39 cellular contexts compared by ENCODE assay signal in genomic region chr4:59770865-59771264, GRCh38.
"Had no signal": no experiment of that assay in that cellular context is flagged by ENCODE, and none has a peak within 500 bp of the region (broad histone marks: within the 10 kb centered on the region; RNA-seq: fewer than 3 reads in every experiment).

No MANE protein-coding gene starts in this region.

- H3K4me3 ChIP-seq: adrenal gland, ascending aorta, body of pancreas, cardiac muscle cell had no signal

- DNase-seq: activated effector memory CD4-positive, alpha-beta T cell treated with anti-CD3 and anti-CD28 coated beads, Interleukin-2, amount 50 U/mL, for 16 hours; activated effector memory CD4-positive, alpha-beta T cell treated with Interleukin-2 at 50 U/mL for 16 hours; activated gamma-delta T cell; activated gamma-delta T cell treated with Interleukin-2 at 50 U/mL for 16 hours; activated naive CD4-positive, alpha-beta T cell treated with anti-CD3 and anti-CD28 coated beads for 36 hours; activated naive CD4-positive, alpha-beta T cell treated with anti-CD3 and anti-CD28 coated beads, Interleukin-2, amount 10 ng/mL, durations not matched to agents 7 days and 5 days; activated naive CD4-positive, alpha-beta T cell treated with anti-CD3 and anti-CD28 coated beads, Interleukin-2, amount 50 U/mL, for 16 hours; activated naive CD4-positive, alpha-beta T cell treated with Interleukin-2 at 50 U/mL for 16 hours; activated naive CD8-positive, alpha-beta T cell treated with anti-CD3 and anti-CD28 coated beads for 36 hours; activated naive CD8-positive, alpha-beta T cell treated with anti-CD3 and anti-CD28 coated beads, Interleukin-2, amount 10 ng/mL, durations not matched to agents 7 days and 5 days; activated naive CD8-positive, alpha-beta T cell treated with anti-CD3 and anti-CD28 coated beads, Interleukin-2, amount 50 U/mL, for 24 hours; activated T-cell treated with anti-CD3 and anti-CD28 coated beads for 4 hours; activated T-cell treated with anti-CD3 and anti-CD28 coated beads, Interleukin-2, amount 50 U/mL, for 1 hour; activated T-cell treated with anti-CD3 and anti-CD28 coated beads, Interleukin-2, amount 50 U/mL, for 24 hours; activated T-cell treated with anti-CD3 and anti-CD28 coated beads, Interleukin-2, amount 50 U/mL, for 4 hours; activated T-cell treated with anti-CD3 and anti-CD28 coated beads, Interleukin-2, amount 50 U/mL, for 48 hours; activated T-cell treated with anti-CD3 and anti-CD28 coated beads, Interleukin-2, amount 50 U/mL, for 72 hours; adrenal gland; amniotic stem cell; amygdala; anterior cingulate cortex; aorta; body of pancreas; brain microvascular endothelial cell; caudate nucleus; central memory CD4-positive, alpha-beta T cell; cerebellar nuclear complex had no signal

- H3K9me3 Mint-ChIP-seq: activated T-helper 1 cell treated with anti-CD3 and anti-CD28 coated beads, Interleukin-12 subunit alpha, Interleukin-12 subunit beta, Interleukin-2, Interleukin-4 antibody, amounts not matched to agents 30 ng/mL and 10 ng/mL and 1 ng/mL, durations not matched to agents 14 hours and 24 hours and 36 hours; brain had no signal

- H3K36me3 ChIP-seq: adrenal gland, ascending aorta, brain microvascular endothelial cell, cardiac muscle cell had no signal

- H3K4me1 Mint-ChIP-seq: activated naive CD4-positive, alpha-beta T cell treated with anti-CD3 and anti-CD28 coated beads, Interleukin-2, amount 10 ng/mL, durations not matched to agents 7 days and 5 days; activated naive CD4-positive, alpha-beta T cell treated with anti-CD3 and anti-CD28 coated beads, Interleukin-2, amount 50 U/mL, for 24 hours; activated naive CD8-positive, alpha-beta T cell treated with anti-CD3 and anti-CD28 coated beads for 36 hours; activated naive CD8-positive, alpha-beta T cell treated with anti-CD3 and anti-CD28 coated beads, Interleukin-2, amount 10 ng/mL, durations not matched to agents 7 days and 5 days; activated naive CD8-positive, alpha-beta T cell treated with anti-CD3 and anti-CD28 coated beads, Interleukin-2, amount 50 U/mL, for 24 hours; activated T-helper 17 cell treated with anti-CD3 and anti-CD28 coated beads, Interleukin-2, amount 50 U/mL, for 72 hours; central memory CD8-positive, alpha-beta T cell had no signal

- H3K4me1 ChIP-seq: adrenal gland, ascending aorta, body of pancreas had no signal

- ATAC-seq: activated naive CD4-positive, alpha-beta T cell treated with anti-CD3 and anti-CD28 coated beads, Interleukin-2, amount 50 U/mL, for 72 hours; activated naive CD8-positive, alpha-beta T cell treated with anti-CD3 and anti-CD28 coated beads, Interleukin-2, amount 50 U/mL, for 24 hours; activated T-cell treated with anti-CD3 and anti-CD28 coated beads, Interleukin-2, amount 50 U/mL, for 4 hours; activated T-cell treated with anti-CD3 and anti-CD28 coated beads, Interleukin-2, amount 50 U/mL, for 72 hours; activated T-helper 17 cell treated with anti-CD3 and anti-CD28 coated beads, Interleukin-2, amount 50 U/mL, for 72 hours; body of pancreas had no signal

- H3K4me3 Mint-ChIP-seq: activated naive CD4-positive, alpha-beta T cell treated with anti-CD3 and anti-CD28 coated beads for 36 hours; activated naive CD4-positive, alpha-beta T cell treated with anti-CD3 and anti-CD28 coated beads, Interleukin-2, amount 10 ng/mL, durations not matched to agents 7 days and 5 days; activated naive CD4-positive, alpha-beta T cell treated with anti-CD3 and anti-CD28 coated beads, Interleukin-2, amount 50 U/mL, for 24 hours; activated naive CD8-positive, alpha-beta T cell; activated naive CD8-positive, alpha-beta T cell treated with anti-CD3 and anti-CD28 coated beads for 36 hours; activated naive CD8-positive, alpha-beta T cell treated with anti-CD3 and anti-CD28 coated beads, Interleukin-2, amount 10 ng/mL, durations not matched to agents 7 days and 5 days; activated naive CD8-positive, alpha-beta T cell treated with anti-CD3 and anti-CD28 coated beads, Interleukin-2, amount 50 U/mL, for 24 hours; activated T-cell treated with anti-CD3 and anti-CD28 coated beads, Interleukin-2, amount 50 U/mL, for 24 hours; activated T-cell treated with anti-CD3 and anti-CD28 coated beads, Interleukin-2, amount 50 U/mL, for 4 hours; activated T-cell treated with anti-CD3 and anti-CD28 coated beads, Interleukin-2, amount 50 U/mL, for 72 hours; activated T-helper 1 cell treated with anti-CD3 and anti-CD28 coated beads, Interleukin-12 subunit alpha, Interleukin-12 subunit beta, Interleukin-2, Interleukin-4 antibody, amounts not matched to agents 30 ng/mL and 10 ng/mL and 1 ng/mL, durations not matched to agents 14 hours and 24 hours and 36 hours; activated T-helper 17 cell treated with anti-CD3 and anti-CD28 coated beads, Interleukin-2, amount 50 U/mL, for 72 hours; brain; central memory CD8-positive, alpha-beta T cell had no signal

- H3K27ac Mint-ChIP-seq: activated naive CD4-positive, alpha-beta T cell treated with anti-CD3 and anti-CD28 coated beads for 36 hours; activated naive CD4-positive, alpha-beta T cell treated with anti-CD3 and anti-CD28 coated beads, Interleukin-2, amount 10 ng/mL, durations not matched to agents 7 days and 5 days; activated naive CD4-positive, alpha-beta T cell treated with anti-CD3 and anti-CD28 coated beads, Interleukin-2, amount 50 U/mL, for 24 hours; activated naive CD4-positive, alpha-beta T cell treated with anti-CD3 and anti-CD28 coated beads, Interleukin-2, amount 50 U/mL, for 72 hours; activated naive CD8-positive, alpha-beta T cell; activated naive CD8-positive, alpha-beta T cell treated with anti-CD3 and anti-CD28 coated beads for 36 hours; activated naive CD8-positive, alpha-beta T cell treated with anti-CD3 and anti-CD28 coated beads, Interleukin-2, amount 10 ng/mL, durations not matched to agents 7 days and 5 days; activated naive CD8-positive, alpha-beta T cell treated with anti-CD3 and anti-CD28 coated beads, Interleukin-2, amount 50 U/mL, for 24 hours; activated T-cell treated with anti-CD3 and anti-CD28 coated beads, Interleukin-2, amount 50 U/mL, for 24 hours; activated T-cell treated with anti-CD3 and anti-CD28 coated beads, Interleukin-2, amount 50 U/mL, for 72 hours; activated T-helper 1 cell treated with anti-CD3 and anti-CD28 coated beads, Interleukin-12 subunit alpha, Interleukin-12 subunit beta, Interleukin-2, Interleukin-4 antibody, amounts not matched to agents 30 ng/mL and 10 ng/mL and 1 ng/mL, durations not matched to agents 14 hours and 24 hours and 36 hours; activated T-helper 17 cell treated with anti-CD3 and anti-CD28 coated beads, Interleukin-2, amount 50 U/mL, for 72 hours; activated T-helper 2 cell treated with anti-CD3 and anti-CD28 coated beads, Interferon-gamma antibody, Interleukin-2, Interleukin-4, amounts not matched to agents 10 μg/mL and 5 μg/mL and 100 μg/mL, durations not matched to agents 14 hours and 24 hours and 36 hours; brain had no signal

- H3K27me3 Mint-ChIP-seq: activated naive CD4-positive, alpha-beta T cell treated with anti-CD3 and anti-CD28 coated beads, Interleukin-2, amount 10 ng/mL, durations not matched to agents 7 days and 5 days; activated naive CD4-positive, alpha-beta T cell treated with anti-CD3 and anti-CD28 coated beads, Interleukin-2, amount 50 U/mL, for 24 hours; activated naive CD8-positive, alpha-beta T cell; activated naive CD8-positive, alpha-beta T cell treated with anti-CD3 and anti-CD28 coated beads for 36 hours; activated naive CD8-positive, alpha-beta T cell treated with anti-CD3 and anti-CD28 coated beads, Interleukin-2, amount 10 ng/mL, durations not matched to agents 7 days and 5 days; activated naive CD8-positive, alpha-beta T cell treated with anti-CD3 and anti-CD28 coated beads, Interleukin-2, amount 50 U/mL, for 24 hours; activated T-cell treated with anti-CD3 and anti-CD28 coated beads, Interleukin-2, amount 50 U/mL, for 24 hours; activated T-helper 17 cell treated with anti-CD3 and anti-CD28 coated beads, Interleukin-2, amount 50 U/mL, for 72 hours; brain; central memory CD8-positive, alpha-beta T cell had no signal

- H3K27me3 ChIP-seq: adrenal gland, ascending aorta, body of pancreas, brain microvascular endothelial cell, cardiac muscle cell had no signal

- H3K27ac ChIP-seq: adrenal gland, ascending aorta, body of pancreas, brain microvascular endothelial cell, cardiac muscle cell had no signal

- FAIRE-seq: astrocyte, bronchial epithelial cell had no signal

- H3K9me3 ChIP-seq: adrenal gland, ascending aorta, body of pancreas had no signal

- H3K36me3 Mint-ChIP-seq: activated naive CD4-positive, alpha-beta T cell treated with anti-CD3 and anti-CD28 coated beads, Interleukin-2, amount 10 ng/mL, durations not matched to agents 7 days and 5 days; activated naive CD4-positive, alpha-beta T cell treated with anti-CD3 and anti-CD28 coated beads, Interleukin-2, amount 50 U/mL, for 24 hours; activated naive CD4-positive, alpha-beta T cell treated with anti-CD3 and anti-CD28 coated beads, Interleukin-2, amount 50 U/mL, for 72 hours; activated naive CD8-positive, alpha-beta T cell; activated naive CD8-positive, alpha-beta T cell treated with anti-CD3 and anti-CD28 coated beads for 36 hours; activated naive CD8-positive, alpha-beta T cell treated with anti-CD3 and anti-CD28 coated beads, Interleukin-2, amount 10 ng/mL, durations not matched to agents 7 days and 5 days; brain had no signal
